In genomic region chr1:217437375-217437774, GRCh38 we compare ENCODE assay signal across 18 cellular contexts.
DNase-seq lines count a peak whose midpoint lies in the region; FAIRE-seq and TF ChIP-seq lines count a peak whose summit lies in the region.
"Had no signal": no experiment of that assay in that cellular context is flagged by ENCODE, and none has a peak within 500 bp of the region (broad histone marks: within the 10 kb centered on the region; RNA-seq: fewer than 3 reads in every experiment).

No MANE protein-coding gene starts in this region.

- H3K27ac ChIP-seq in endodermal cell (ENCODE audit: low read depth, low read length) (no peak overlapping the region), thyroid gland (no peak overlapping the region)
- H3K27ac ChIP-seq: GM23248 had no signal

- H3K36me3 ChIP-seq in NT2/D1 (ENCODE audit: insufficient read depth, insufficient read length, low read length) (no peaks in the 10 kb centered on the region), endodermal cell (ENCODE audit: control insufficient read depth, insufficient read depth, low read length) (no peaks in the 10 kb centered on the region), thyroid gland (peaks cover 0 to 7% of the 10 kb centered on the region in 2 donors)
- H3K36me3 ChIP-seq: HAP-1 had no signal

- no peak overlapping the region for H3K4me3 ChIP-seq in NT2/D1 (ENCODE audit: insufficient read length, low read depth)
- H3K4me3 ChIP-seq in endodermal cell (ENCODE audit: low read length): no peak overlapping the region
- H3K4me3 ChIP-seq in thyroid gland (replicated peaks in 1 of 3): no peak overlapping the region
- H3K4me3 ChIP-seq: GM23248, HAP-1 had no signal

- H3K9me3 ChIP-seq in NT2/D1 (ENCODE audit: insufficient read depth, low read length): no peaks in the 10 kb centered on the region
- peaks cover 15% of the 10 kb centered on the region for H3K9me3 ChIP-seq in endodermal cell (ENCODE audit: control insufficient read depth, low read length)
- no peaks in the 10 kb centered on the region for H3K9me3 ChIP-seq in thyroid gland
- H3K9me3 ChIP-seq: HAP-1 had no signal

- no peak for TF ChIP-seq CTCF in endodermal cell (conservative IDR thresholded peaks at IDR 0.05)
- no peak for TF ChIP-seq CTCF in thyroid gland (IDR thresholded peaks at IDR 0.05)

- H3K27me3 ChIP-seq in NT2/D1 (ENCODE audit: insufficient read depth, insufficient read length) (no peaks in the 10 kb centered on the region), endodermal cell (ENCODE audit: control insufficient read depth, insufficient read depth, low read length, poor library complexity, severe bottlenecking) (no peaks in the 10 kb centered on the region), thyroid gland (no peaks in the 10 kb centered on the region)

- peaks cover 44% of the 10 kb centered on the region for H3K36me3 Mint-ChIP-seq in endodermal cell (ENCODE audit: low read depth)

- peaks cover 3% of the 10 kb centered on the region for H3K4me1 ChIP-seq in NT2/D1 (ENCODE audit: insufficient read depth, insufficient read length)
- H3K4me1 ChIP-seq in endodermal cell (ENCODE audit: control insufficient read depth, insufficient read depth, low read length): no peaks in the 10 kb centered on the region
- H3K4me1 ChIP-seq in thyroid gland: no peaks in the 10 kb centered on the region
- H3K4me1 ChIP-seq: HAP-1 had no signal

- H3K27ac Mint-ChIP-seq in endodermal cell: no peak overlapping the region
- H3K27ac Mint-ChIP-seq: CD4-positive, alpha-beta memory T cell; HFFc6 had no signal

- intact Hi-C loops in thyroid gland (cut with DNase I): no loop called here

- DNase-seq in GM12891 (ENCODE audit: insufficient read length, low spot score) (no peak), NT2/D1 (ENCODE audit: low read depth, low spot score) (no peak), endodermal cell (peak; percentile 59), cerebellar nuclear complex (lab: John Stamatoyannopoulos, UW) (no peak), thyroid gland (no peak)
- no peak for DNase-seq in NK-92 treated with Interleukin-12 subunit alpha and Interleukin-12 subunit beta, amount 100 ng/mL, for 24 hours (lab: John Stamatoyannopoulos, UW)
- DNase-seq: C1 segment of cervical spinal cord; Calu3; CD4-positive, alpha-beta memory T cell; COR-L47; DMS53; DMS79 treated with DMSO at 0.1 percent for 48 hours; GM23248; HFFc6 had no signal

- H3K4me3 Mint-ChIP-seq in endodermal cell: no peak overlapping the region
- H3K4me3 Mint-ChIP-seq: CD4-positive, alpha-beta memory T cell; HFFc6 had no signal

- peaks cover 5% of the 10 kb centered on the region for H3K27me3 Mint-ChIP-seq in endodermal cell (ENCODE audit: insufficient read depth)
- H3K27me3 Mint-ChIP-seq: CD4-positive, alpha-beta memory T cell had no signal

- 80 to 81% methylated on average over 3 of the region's 3 CpGs for WGBS in endodermal cell (ENCODE audit: insufficient coverage in 1 of 2, insufficient read length in 1 of 2), 2 experiments
- WGBS in thyroid gland, 2 donors: 81 to 83% methylated on average over 3 of the region's 3 CpGs

- peaks cover 10% of the 10 kb centered on the region for H3K4me1 Mint-ChIP-seq in endodermal cell
- H3K4me1 Mint-ChIP-seq: CD4-positive, alpha-beta memory T cell had no signal

- FAIRE-seq in GM12891 (lab: Jason Lieb, UNC): peak; percentile 26
- FAIRE-seq: G401.6, GM19239, H54 had no signal

- peaks cover 25% of the 10 kb centered on the region for H3K9me3 Mint-ChIP-seq in endodermal cell

- H3K9ac ChIP-seq in NT2/D1 (ENCODE audit: insufficient read length, low read depth): peak overlapping the region; percentile 5
- H3K9ac ChIP-seq in endodermal cell (ENCODE audit: extremely low read depth, low read length, poor library complexity, severe bottlenecking): no peak overlapping the region
- H3K9ac ChIP-seq: GM23248 had no signal

- no peak for TF ChIP-seq POLR2A in GM12891 (IDR thresholded peaks at IDR 0.05; ENCODE audit: low read depth, low read length)
- TF ChIP-seq POLR2A in thyroid gland (IDR thresholded peaks at IDR 0.05): no peak

TF ChIP-seq in GM12891, 5 proteins besides CTCF, POLR2A, EP300 and RAD21:
- TF ChIP-seq POU2F2 (IDR thresholded peaks at IDR 0.05; ENCODE audit: low read depth, low read length) (no peak), POLR2AphosphoS5 (IDR thresholded peaks at IDR 0.05; ENCODE audit: low read depth, low read length) (no peak), TAF1 (IDR thresholded peaks at IDR 0.05; ENCODE audit: low read depth, low read length) (no peak), SPI1 (IDR thresholded peaks at IDR 0.05; ENCODE audit: low read depth, low read length) (no peak), PAX5 (IDR thresholded peaks at IDR 0.05; ENCODE audit: insufficient read depth, low read length, severe bottlenecking) (no peak)
